ENCODE assay signal across 1 cellular context in the genomic region with DNA sequence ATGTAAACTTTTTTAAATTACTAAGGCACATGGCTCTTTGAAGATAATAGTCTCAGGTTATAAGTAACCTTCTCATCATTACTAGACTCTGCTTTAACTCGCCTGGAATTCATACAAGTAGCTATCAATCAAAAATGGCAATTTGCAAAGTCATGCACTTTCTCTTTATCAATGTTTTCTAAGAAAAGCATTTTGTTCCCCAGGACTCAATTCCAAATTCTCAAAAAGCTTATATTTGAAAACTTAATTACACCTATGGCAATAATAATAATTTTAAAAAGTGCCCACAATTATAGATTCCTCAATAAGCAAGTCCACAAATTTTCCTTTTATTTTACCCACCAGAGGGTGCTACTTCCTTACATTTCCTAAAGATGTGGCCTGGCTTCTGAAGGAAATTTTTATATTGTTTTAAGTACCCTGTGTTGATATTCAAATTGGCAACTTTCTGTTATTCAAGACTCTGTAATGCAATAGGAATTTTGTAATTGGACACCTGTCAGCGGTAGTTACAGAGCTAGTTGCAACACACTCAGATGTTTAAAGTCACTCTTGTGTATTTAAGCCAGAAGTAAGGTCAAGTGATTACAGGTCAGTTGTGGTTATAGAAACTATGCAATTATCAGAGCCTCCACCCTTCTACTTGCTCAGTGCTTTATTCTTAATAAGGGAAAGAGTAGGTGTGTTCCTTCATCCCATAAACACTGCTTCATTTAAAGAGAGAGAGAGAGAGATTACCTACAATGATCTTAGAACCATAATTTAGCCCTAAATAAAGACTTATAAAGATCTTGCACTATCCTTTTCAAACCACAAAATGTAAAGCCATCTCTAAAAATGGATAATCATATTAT.
TF ChIP-seq lines count a peak whose summit lies in the region.

No MANE protein-coding gene starts in this region.

TF ChIP-seq in GM12878, 131 proteins besides CTCF, POLR2A, EP300 and RAD21:
- TF ChIP-seq SMC3 (IDR thresholded peaks at IDR 0.05; ENCODE audit: borderline replicate concordance, low read length), result peak; percentile 87; the same call in 1 of the 2 replicates
- peak; percentile 75 for TF ChIP-seq NR2F1 (conservative IDR thresholded peaks at IDR 0.05)
- TF ChIP-seq, protein P1, sequence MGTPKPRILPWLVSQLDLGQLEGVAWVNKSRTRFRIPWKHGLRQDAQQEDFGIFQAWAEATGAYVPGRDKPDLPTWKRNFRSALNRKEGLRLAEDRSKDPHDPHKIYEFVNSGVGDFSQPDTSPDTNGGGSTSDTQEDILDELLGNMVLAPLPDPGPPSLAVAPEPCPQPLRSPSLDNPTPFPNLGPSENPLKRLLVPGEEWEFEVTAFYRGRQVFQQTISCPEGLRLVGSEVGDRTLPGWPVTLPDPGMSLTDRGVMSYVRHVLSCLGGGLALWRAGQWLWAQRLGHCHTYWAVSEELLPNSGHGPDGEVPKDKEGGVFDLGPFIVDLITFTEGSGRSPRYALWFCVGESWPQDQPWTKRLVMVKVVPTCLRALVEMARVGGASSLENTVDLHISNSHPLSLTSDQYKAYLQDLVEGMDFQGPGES (IDR thresholded peaks at IDR 0.05), result no peak
- TF ChIP-seq, protein P2, sequence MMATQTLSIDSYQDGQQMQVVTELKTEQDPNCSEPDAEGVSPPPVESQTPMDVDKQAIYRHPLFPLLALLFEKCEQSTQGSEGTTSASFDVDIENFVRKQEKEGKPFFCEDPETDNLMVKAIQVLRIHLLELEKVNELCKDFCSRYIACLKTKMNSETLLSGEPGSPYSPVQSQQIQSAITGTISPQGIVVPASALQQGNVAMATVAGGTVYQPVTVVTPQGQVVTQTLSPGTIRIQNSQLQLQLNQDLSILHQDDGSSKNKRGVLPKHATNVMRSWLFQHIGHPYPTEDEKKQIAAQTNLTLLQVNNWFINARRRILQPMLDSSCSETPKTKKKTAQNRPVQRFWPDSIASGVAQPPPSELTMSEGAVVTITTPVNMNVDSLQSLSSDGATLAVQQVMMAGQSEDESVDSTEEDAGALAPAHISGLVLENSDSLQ (IDR thresholded peaks at IDR 0.05), result no peak
- no peak for TF ChIP-seq MXI1 (IDR thresholded peaks at IDR 0.05; ENCODE audit: low read depth, low read length)
TF ChIP-seq in GM12878: peak in this region for 2.
